Comparison of ENCODE assay signal across 15 cellular contexts in genomic region chr20:49704932-49705336, GRCh38. TPM values are rescaled to one million over a fixed set of nuclear protein-coding genes. Genes with fewer than 3 reads are reported as not detected.
DNase-seq lines count a peak whose midpoint lies in the region; ATAC-seq lines count a peak whose summit lies in the region.
"Had no signal": no experiment of that assay in that cellular context is flagged by ENCODE, and none has a peak within 500 bp of the region (broad histone marks: within the 10 kb centered on the region; RNA-seq: fewer than 3 reads in every experiment).

No MANE protein-coding gene starts in this region.

- H3K27ac Mint-ChIP-seq in activated CD4-positive, alpha-beta T cell treated with anti-CD3 and anti-CD28 coated beads, Interleukin-2, amount 10 ng/mL, durations not matched to agents 24 days and 14 days = no peak overlapping the region
- H3K27ac Mint-ChIP-seq in central memory CD8-positive, alpha-beta T cell (ENCODE audit: low read depth) = peak overlapping the region; percentile 91
- peak overlapping the region; percentile 51 for H3K27ac Mint-ChIP-seq in stimulated activated naive B cell treated with anti-CD40 and anti-IgM and Interleukin-4, amounts not matched to agents 10 μg/mL and 1 μg/mL and 100 μg/mL, for 72 hours
- H3K27ac Mint-ChIP-seq: activated naive CD4-positive, alpha-beta T cell treated with anti-CD3 and anti-CD28 coated beads, Interleukin-2, amount 50 U/mL, for 72 hours had no signal

- no peak for DNase-seq in activated CD4-positive, alpha-beta T cell treated with anti-CD3 and anti-CD28 coated beads, Interleukin-2, amount 10 ng/mL, durations not matched to agents 24 days and 14 days
- no peak for DNase-seq in activated CD4-positive, alpha-beta T cell treated with anti-CD3 and anti-CD28 coated beads, Interleukin-2, amount 50 U/mL, for 1 hour
- DNase-seq in NCI-H748 (lab: John Stamatoyannopoulos, UW; ENCODE audit: unreplicated experiment) = peak; percentile 46
- no peak for DNase-seq in central memory CD8-positive, alpha-beta T cell (ENCODE audit: low spot score in 2 of 2)
- no peak for DNase-seq in stimulated activated naive B cell treated with anti-CD40 and anti-IgM and Interleukin-4, amounts not matched to agents 10 μg/mL and 1 μg/mL and 100 μg/mL, for 72 hours
- DNase-seq in stimulated activated naive CD4-positive, alpha-beta T cell (lab: John Stamatoyannopoulos, UW) = no peak
- no peak for DNase-seq in activated T-cell treated with anti-CD3 and anti-CD28 coated beads, Interleukin-2, amount 50 U/mL, for 1 hour
- DNase-seq: cerebellar nuclear complex, DMS 273 treated with DMSO at 0.1 percent for 48 hours, lower lobe of right lung, NCI-H187 treated with DMSO at 0.1 percent for 48 hours, occipital lobe, tibial artery had no signal

- peak overlapping the region; percentile 29 for H3K4me3 Mint-ChIP-seq in activated CD4-positive, alpha-beta T cell treated with anti-CD3 and anti-CD28 coated beads, Interleukin-2, amount 10 ng/mL, durations not matched to agents 24 days and 14 days
- peak overlapping the region; percentile 44 for H3K4me3 Mint-ChIP-seq in central memory CD8-positive, alpha-beta T cell
- H3K4me3 Mint-ChIP-seq in stimulated activated naive B cell treated with anti-CD40 and anti-IgM and Interleukin-4, amounts not matched to agents 10 μg/mL and 1 μg/mL and 100 μg/mL, for 72 hours = no peak overlapping the region

- H3K36me3 Mint-ChIP-seq in activated CD4-positive, alpha-beta T cell treated with anti-CD3 and anti-CD28 coated beads, Interleukin-2, amount 10 ng/mL, durations not matched to agents 24 days and 14 days (ENCODE audit: low read depth) = peaks cover 5% of the 10 kb centered on the region
- peaks cover 10% of the 10 kb centered on the region for H3K36me3 Mint-ChIP-seq in central memory CD8-positive, alpha-beta T cell (ENCODE audit: insufficient read depth)
- peaks cover 10 to 15% of the 10 kb centered on the region in 2 donors for H3K36me3 Mint-ChIP-seq in stimulated activated naive B cell treated with anti-CD40 and anti-IgM and Interleukin-4, amounts not matched to agents 10 μg/mL and 1 μg/mL and 100 μg/mL, for 72 hours
- H3K36me3 Mint-ChIP-seq: activated naive CD4-positive, alpha-beta T cell treated with anti-CD3 and anti-CD28 coated beads, Interleukin-2, amount 50 U/mL, for 72 hours had no signal

- no peaks in the 10 kb centered on the region for H3K27me3 Mint-ChIP-seq in activated CD4-positive, alpha-beta T cell treated with anti-CD3 and anti-CD28 coated beads, Interleukin-2, amount 10 ng/mL, durations not matched to agents 24 days and 14 days
- H3K27me3 Mint-ChIP-seq in central memory CD8-positive, alpha-beta T cell = no peaks in the 10 kb centered on the region
- no peaks in the 10 kb centered on the region for H3K27me3 Mint-ChIP-seq in stimulated activated naive B cell treated with anti-CD40 and anti-IgM and Interleukin-4, amounts not matched to agents 10 μg/mL and 1 μg/mL and 100 μg/mL, for 72 hours

- intact Hi-C loops in activated CD4-positive, alpha-beta T cell treated with anti-CD3 and anti-CD28 coated beads, Interleukin-2, amount 10 ng/mL, durations not matched to agents 24 days and 14 days (cut with micrococcal nuclease) = no loop called here

- peaks cover 40% of the 10 kb centered on the region for H3K4me1 Mint-ChIP-seq in activated CD4-positive, alpha-beta T cell treated with anti-CD3 and anti-CD28 coated beads, Interleukin-2, amount 10 ng/mL, durations not matched to agents 24 days and 14 days
- H3K4me1 Mint-ChIP-seq in central memory CD8-positive, alpha-beta T cell = peaks cover 51% of the 10 kb centered on the region
- H3K4me1 Mint-ChIP-seq in stimulated activated naive B cell treated with anti-CD40 and anti-IgM and Interleukin-4, amounts not matched to agents 10 μg/mL and 1 μg/mL and 100 μg/mL, for 72 hours = peaks cover 20 to 62% of the 10 kb centered on the region in 2 donors

- ATAC-seq in central memory CD8-positive, alpha-beta T cell (replicated peaks; ENCODE audit: extremely low read depth, poor library complexity, severe bottlenecking) = no peak
- peak; percentile 63 to 71 for ATAC-seq in stimulated activated naive B cell treated with anti-CD40 and anti-IgM and Interleukin-4, amounts not matched to agents 10 μg/mL and 1 μg/mL and 100 μg/mL, for 72 hours (replicated peaks)
- no peak for ATAC-seq in HG03571 (IDR thresholded peaks at IDR 0.05; ENCODE audit: unreplicated experiment)
- ATAC-seq: lower lobe of right lung had no signal

- H3K9me3 Mint-ChIP-seq in activated CD4-positive, alpha-beta T cell treated with anti-CD3 and anti-CD28 coated beads, Interleukin-2, amount 10 ng/mL, durations not matched to agents 24 days and 14 days = no peaks in the 10 kb centered on the region
- no peaks in the 10 kb centered on the region for H3K9me3 Mint-ChIP-seq in central memory CD8-positive, alpha-beta T cell
- H3K9me3 Mint-ChIP-seq in stimulated activated naive B cell treated with anti-CD40 and anti-IgM and Interleukin-4, amounts not matched to agents 10 μg/mL and 1 μg/mL and 100 μg/mL, for 72 hours = no peaks in the 10 kb centered on the region
- H3K9me3 Mint-ChIP-seq: activated naive CD4-positive, alpha-beta T cell treated with anti-CD3 and anti-CD28 coated beads, Interleukin-2, amount 50 U/mL, for 72 hours had no signal

RNA-seq across cellular contexts. Expression of gene B4GALT5, which starts 8.7 kb away (rescaled TPM):
- 39.0 and 39.1 TPM in 2 replicates for total RNA-seq in activated CD4-positive, alpha-beta T cell treated with anti-CD3 and anti-CD28 coated beads, Interleukin-2, amount 10 ng/mL, durations not matched to agents 24 days and 14 days

Comparison
In these comparisons a context has a peak if more than half of its experiments do, and no peak if none do; other contexts are left out.
1. H3K4me3 Mint-ChIP-seq: peak in activated CD4-positive, alpha-beta T cell treated with anti-CD3 and anti-CD28 coated beads, Interleukin-2, amount 10 ng/mL, durations not matched to agents 24 days and 14 days (single experiment) and central memory CD8-positive, alpha-beta T cell (single experiment); none in stimulated activated naive B cell treated with anti-CD40 and anti-IgM and Interleukin-4, amounts not matched to agents 10 μg/mL and 1 μg/mL and 100 μg/mL, for 72 hours (0 of 2).
2. ATAC-seq: peak in stimulated activated naive B cell treated with anti-CD40 and anti-IgM and Interleukin-4, amounts not matched to agents 10 μg/mL and 1 μg/mL and 100 μg/mL, for 72 hours (2 of 2); none in central memory CD8-positive, alpha-beta T cell (single experiment) and HG03571 (single experiment).